In genomic region chr5:154117930-154118329, GRCh38 we compare ENCODE assay signal across 17 cellular contexts.
DNase-seq lines count a peak whose midpoint lies in the region; ATAC-seq and TF ChIP-seq lines count a peak whose summit lies in the region.
"Had no signal": no experiment of that assay in that cellular context is flagged by ENCODE, and none has a peak within 500 bp of the region (broad histone marks: within the 10 kb centered on the region; RNA-seq: fewer than 3 reads in every experiment).

No MANE protein-coding gene starts in this region.

- H3K4me2 ChIP-seq in GM23338 (no peak overlapping the region), osteoblast (ENCODE audit: insufficient read depth, low read length) (no peak overlapping the region)
- H3K4me2 ChIP-seq: KMS-11 had no signal

- no peaks in the 10 kb centered on the region; the same call in 1 of the 2 replicates for H3K9me2 ChIP-seq in GM23338 (ENCODE audit: insufficient read depth)

- no peaks in the 10 kb centered on the region for H3K27me3 ChIP-seq in GM23338 (ENCODE audit: insufficient read depth)
- peaks cover 30% of the 10 kb centered on the region for H3K27me3 ChIP-seq in endodermal cell (ENCODE audit: control insufficient read depth, insufficient read depth, low read length, poor library complexity, severe bottlenecking)
- no peaks in the 10 kb centered on the region for H3K27me3 ChIP-seq in osteoblast (ENCODE audit: insufficient read depth, low read length)
- no peaks in the 10 kb centered on the region for H3K27me3 ChIP-seq in lower lobe of right lung (ENCODE audit: low read depth)
- H3K27me3 ChIP-seq: MG63, SJCRH30 had no signal

- TF ChIP-seq CTCF in GM23338 (conservative IDR thresholded peaks at IDR 0.05; ENCODE audit: low read depth in 2 of 2) (no peak), endodermal cell (conservative IDR thresholded peaks at IDR 0.05) (no peak), osteoblast (IDR thresholded peaks at IDR 0.05; ENCODE audit: extremely low read depth, low read depth, low read length) (no peak), lower lobe of right lung (IDR thresholded peaks at IDR 0.05) (no peak)

- H3K4me1 ChIP-seq in GM23338 (ENCODE audit: insufficient read depth) (no peaks in the 10 kb centered on the region), endodermal cell (ENCODE audit: control insufficient read depth, insufficient read depth, low read length) (peaks cover 5% of the 10 kb centered on the region), osteoblast (ENCODE audit: insufficient read depth, low read length) (peaks cover 15% of the 10 kb centered on the region), lower lobe of right lung (no peaks in the 10 kb centered on the region)
- H3K4me1 ChIP-seq: SJCRH30 had no signal

- peaks cover 13% of the 10 kb centered on the region for H3K4me1 Mint-ChIP-seq in GM23338
- peaks cover 19% of the 10 kb centered on the region for H3K4me1 Mint-ChIP-seq in endodermal cell
- no peaks in the 10 kb centered on the region for H3K4me1 Mint-ChIP-seq in activated naive CD4-positive, alpha-beta T cell treated with anti-CD3 and anti-CD28 coated beads for 36 hours (ENCODE audit: low read depth)
- H3K4me1 Mint-ChIP-seq: CD14-positive monocyte had no signal

- H3F3A ChIP-seq in GM23338 (replicated peaks; ENCODE audit: low read depth) = no peaks in the 10 kb centered on the region

- H3K27ac Mint-ChIP-seq in GM23338 (no peak overlapping the region), endodermal cell (no peak overlapping the region)
- no peak overlapping the region for H3K27ac Mint-ChIP-seq in activated naive CD4-positive, alpha-beta T cell treated with anti-CD3 and anti-CD28 coated beads for 36 hours

- H3K9me3 ChIP-seq in endodermal cell (ENCODE audit: control insufficient read depth, low read length) (peaks cover 11% of the 10 kb centered on the region), osteoblast (ENCODE audit: low read depth, low read length) (no peaks in the 10 kb centered on the region), lower lobe of right lung (no peaks in the 10 kb centered on the region)
- H3K9me3 ChIP-seq: MG63, SJCRH30 had no signal

- H3K36me3 Mint-ChIP-seq in GM23338 (ENCODE audit: low read depth) = no peaks in the 10 kb centered on the region
- no peaks in the 10 kb centered on the region for H3K36me3 Mint-ChIP-seq in endodermal cell (ENCODE audit: low read depth)
- H3K36me3 Mint-ChIP-seq in activated naive CD4-positive, alpha-beta T cell treated with anti-CD3 and anti-CD28 coated beads for 36 hours (ENCODE audit: low read depth) = peaks cover 1% of the 10 kb centered on the region
- H3K36me3 Mint-ChIP-seq: CD14-positive monocyte had no signal

- H3K4me3 ChIP-seq in GM23338 (no peak overlapping the region), endodermal cell (ENCODE audit: low read length) (no peak overlapping the region), osteoblast (ENCODE audit: insufficient read depth, low read length) (no peak overlapping the region), lower lobe of right lung (no peak overlapping the region)
- H3K4me3 ChIP-seq: MG63, PC-9, SJCRH30 had no signal

- DNase-seq in Daoy (ENCODE audit: low read depth) (peak; percentile 15), GM23338 (ENCODE audit: low spot score) (no peak), endodermal cell (peak; percentile 53), osteoblast (ENCODE audit: insufficient read length, low spot score, missing footprints) (peak; percentile 60), lower lobe of right lung (no peak)
- no peak for DNase-seq in activated naive CD4-positive, alpha-beta T cell treated with anti-CD3 and anti-CD28 coated beads for 36 hours
- DNase-seq: COR-L47, MG63, NCI-H1105, NCI-H187 treated with DMSO at 0.1 percent for 48 hours, NCI-H446 treated with DMSO at 0.1 percent for 48 hours, NCI-H82, PC-9 had no signal

- H3K36me3 ChIP-seq in GM23338 (ENCODE audit: insufficient read depth) (no peaks in the 10 kb centered on the region), endodermal cell (ENCODE audit: control insufficient read depth, insufficient read depth, low read length) (no peaks in the 10 kb centered on the region), osteoblast (ENCODE audit: insufficient read depth, low read length) (no peaks in the 10 kb centered on the region), lower lobe of right lung (no peaks in the 10 kb centered on the region)
- H3K36me3 ChIP-seq: MG63, SJCRH30 had no signal

- H3K27me3 Mint-ChIP-seq in GM23338 (ENCODE audit: insufficient read depth, low read depth, poor library complexity) (peaks cover 5% of the 10 kb centered on the region), endodermal cell (ENCODE audit: insufficient read depth) (peaks cover 43% of the 10 kb centered on the region)
- no peaks in the 10 kb centered on the region for H3K27me3 Mint-ChIP-seq in activated naive CD4-positive, alpha-beta T cell treated with anti-CD3 and anti-CD28 coated beads for 36 hours (ENCODE audit: low read depth)

- peak; percentile 42; the same call in 2 of the 3 replicates for ATAC-seq in GM23338
- ATAC-seq in HG02973 (IDR thresholded peaks at IDR 0.05; ENCODE audit: unreplicated experiment) = no peak
- ATAC-seq in lower lobe of right lung = no peak

- H3K79me2 ChIP-seq in GM23338 (replicated peaks; ENCODE audit: insufficient read depth) = no peaks in the 10 kb centered on the region
- no peaks in the 10 kb centered on the region for H3K79me2 ChIP-seq in osteoblast (ENCODE audit: insufficient read depth, low read length)

- H4K20me1 ChIP-seq in GM23338 (replicated peaks; ENCODE audit: insufficient read depth) = no peaks in the 10 kb centered on the region
- no peaks in the 10 kb centered on the region for H4K20me1 ChIP-seq in osteoblast (ENCODE audit: insufficient read depth, low read length)

- intact Hi-C loops in lower lobe of right lung (cut with DNase I) = no loop called here
- intact Hi-C loops in activated naive CD4-positive, alpha-beta T cell treated with anti-CD3 and anti-CD28 coated beads for 36 hours (cut with micrococcal nuclease) = no loop called here

- H3K27ac ChIP-seq in GM23338 (ENCODE audit: low read depth) (no peak overlapping the region), endodermal cell (ENCODE audit: low read depth, low read length) (no peak overlapping the region), osteoblast (ENCODE audit: low read depth, low read length) (no peak overlapping the region), lower lobe of right lung (no peak overlapping the region)
- H3K27ac ChIP-seq: KMS-11, PC-9, SJCRH30 had no signal

- no peak overlapping the region for H3K4me3 Mint-ChIP-seq in GM23338
- H3K4me3 Mint-ChIP-seq in endodermal cell = no peak overlapping the region
- no peak overlapping the region for H3K4me3 Mint-ChIP-seq in activated naive CD4-positive, alpha-beta T cell treated with anti-CD3 and anti-CD28 coated beads for 36 hours
- H3K4me3 Mint-ChIP-seq: CD14-positive monocyte had no signal

- H3K9me3 Mint-ChIP-seq in GM23338 = peaks cover 3% of the 10 kb centered on the region; the same call in 2 of the 3 replicates
- peaks cover 5% of the 10 kb centered on the region for H3K9me3 Mint-ChIP-seq in endodermal cell
- no peaks in the 10 kb centered on the region for H3K9me3 Mint-ChIP-seq in activated naive CD4-positive, alpha-beta T cell treated with anti-CD3 and anti-CD28 coated beads for 36 hours

- WGBS in endodermal cell (ENCODE audit: insufficient coverage in 1 of 2, insufficient read length in 1 of 2), 2 experiments = 90% methylated on average over 3 of the region's 3 CpGs

- H3K9ac ChIP-seq in endodermal cell (ENCODE audit: extremely low read depth, low read length, poor library complexity, severe bottlenecking) = no peak overlapping the region
- H3K9ac ChIP-seq: KMS-11 had no signal

- CTCF ChIA-PET in activated naive CD4-positive, alpha-beta T cell treated with anti-CD3 and anti-CD28 coated beads for 36 hours (lab: Charles Lee) = interaction anchor here (0.6 kb wide), 1 partner anchor 52 kb away, joined by 4 read pairs; no protein-coding TSS in a partner anchor

- H2AFZ ChIP-seq in GM23338 (no peak overlapping the region), osteoblast (ENCODE audit: low read length) (no peak overlapping the region)
- H2AFZ ChIP-seq: PC-9 had no signal

TF ChIP-seq in GM23338, 12 proteins besides CTCF, POLR2A, EP300 and RAD21 (continues in another document):
- TF ChIP-seq EZH2 (IDR thresholded peaks at IDR 0.05; ENCODE audit: low read depth, unreplicated experiment) = no peak
- no peak for TF ChIP-seq CREB1 (CRISPR knock-in tag; IDR thresholded peaks at IDR 0.05; ENCODE audit: low read depth)
- TF ChIP-seq ZNF114 (CRISPR knock-in tag; IDR thresholded peaks at IDR 0.05) = no peak

Comparison
In these comparisons a context has a peak if more than half of its experiments do, and no peak if none do; other contexts are left out.
1. DNase-seq: peak in Daoy (single experiment), endodermal cell (single experiment) and osteoblast (single experiment); none in GM23338 (single experiment), lower lobe of right lung (single experiment) and activated naive CD4-positive, alpha-beta T cell treated with anti-CD3 and anti-CD28 coated beads for 36 hours (single experiment).